6 cellular contexts compared by ENCODE assay signal in the genomic region with DNA sequence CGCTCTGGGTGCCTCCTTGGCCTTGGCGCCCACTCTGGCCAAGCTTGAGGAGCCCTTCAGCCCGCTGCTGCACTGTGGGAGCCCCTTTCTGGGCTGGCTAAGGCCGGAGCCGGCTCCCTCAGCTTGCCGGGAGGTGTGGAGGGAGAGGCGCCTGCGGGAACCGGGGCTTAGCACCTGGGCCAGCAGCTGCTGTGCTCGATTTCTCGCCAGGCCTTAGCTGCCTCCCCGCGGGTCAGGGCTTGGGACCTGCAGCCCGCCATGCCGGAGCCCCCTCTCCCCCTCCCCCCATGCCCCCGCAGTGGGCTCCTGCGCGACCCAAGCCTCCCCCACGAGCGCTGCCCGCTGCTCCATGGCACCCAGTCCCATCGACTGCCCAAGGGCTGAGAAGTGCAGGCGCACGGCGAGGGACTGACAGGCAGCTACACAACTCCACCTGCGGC.
DNase-seq lines count a peak whose midpoint lies in the region; ATAC-seq and TF ChIP-seq lines count a peak whose summit lies in the region.
"Not testable (repeated sequence)": the region's sequence is repeated elsewhere in the genome, so short reads cannot be mapped to it uniquely, and the experiment has no call there.

No MANE protein-coding gene starts in this region.

- TF ChIP-seq CTCF in RWPE2 (IDR thresholded peaks at IDR 0.05; ENCODE audit: poor library complexity, severe bottlenecking); right lobe of liver (IDR thresholded peaks at IDR 0.05); lower lobe of right lung (IDR thresholded peaks at IDR 0.05); psoas muscle (IDR thresholded peaks at IDR 0.05); testis (IDR thresholded peaks at IDR 0.05): not testable (repeated sequence)

- H3K27ac ChIP-seq in RWPE2 (ENCODE audit: poor library complexity, severe bottlenecking); right cardiac atrium (ENCODE audit: low read length); right lobe of liver; lower lobe of right lung; psoas muscle; testis: not testable (repeated sequence)

- 94% methylated on average over 26 of the region's 26 CpGs for WGBS in right cardiac atrium
- 85% methylated on average over 10 of the region's 26 CpGs for WGBS in right lobe of liver (ENCODE audit: insufficient coverage, low coverage, low lambda C conversion rate, missing lambda C conversion rate)
- 89 to 92% (median 92%) methylated on average over 14 to 26 of the region's 26 CpGs for WGBS in psoas muscle, 3 donors
- 63 to 83% methylated on average over 2 to 15 of the region's 26 CpGs for WGBS in testis, 2 donors

- peak; percentile 29 for DNase-seq in RWPE2 (ENCODE audit: low spot score)
- DNase-seq in right cardiac atrium: peak in 2 of 3 donors; percentile 10 to 33
- DNase-seq in right lobe of liver: peak in 2 of 3 donors; percentile 37 to 48
- peak; percentile 38 for DNase-seq in lower lobe of right lung
- peak; percentile 10 to 19 for DNase-seq in psoas muscle
- DNase-seq in testis: peak; percentile 14

- not testable (repeated sequence) for H3K4me3 ChIP-seq in RWPE2 (ENCODE audit: severe bottlenecking); right cardiac atrium (ENCODE audit: low read length); right lobe of liver; lower lobe of right lung; psoas muscle
- peak overlapping the region in 1 of 2 donors; percentile 34 for H3K4me3 ChIP-seq in testis

- H3K27me3 ChIP-seq in RWPE2 (ENCODE audit: insufficient read depth, poor library complexity, severe bottlenecking); right cardiac atrium (ENCODE audit: control insufficient read depth, insufficient read depth); right lobe of liver; lower lobe of right lung (ENCODE audit: low read depth); psoas muscle (ENCODE audit: insufficient read depth in 3 of 3, low read length in 2 of 3); testis: not testable (repeated sequence)

- TF ChIP-seq POLR2A in right lobe of liver (IDR thresholded peaks at IDR 0.05); testis (IDR thresholded peaks at IDR 0.05): not testable (repeated sequence)

- not testable (repeated sequence) for H3K9me3 ChIP-seq in RWPE2 (ENCODE audit: severe bottlenecking); right cardiac atrium (ENCODE audit: control insufficient read depth, low read length); right lobe of liver; lower lobe of right lung; psoas muscle; testis

- intact Hi-C loops in right cardiac atrium (cut with DNase I); right lobe of liver (cut with DNase I); lower lobe of right lung (cut with DNase I); psoas muscle (cut with DNase I); testis (cut with DNase I; ENCODE audit: low total_unique reads): not testable (repeated sequence)

- not testable (repeated sequence) for ATAC-seq in RWPE2 (ENCODE audit: low read depth); right cardiac atrium; right lobe of liver; psoas muscle
- ATAC-seq in lower lobe of right lung: peak in 1 of 2 donors; percentile 29

- not testable (repeated sequence) for H3K36me3 ChIP-seq in RWPE2 (ENCODE audit: low read depth); right lobe of liver; lower lobe of right lung; psoas muscle (ENCODE audit: insufficient read depth in 1 of 2, low read depth in 1 of 2); testis (ENCODE audit: low read depth, missing control alignments)

- not testable (repeated sequence) for H3K4me1 ChIP-seq in RWPE2 (ENCODE audit: insufficient read depth, poor library complexity, severe bottlenecking); right cardiac atrium (ENCODE audit: control insufficient read depth, insufficient read depth, low read length); right lobe of liver; lower lobe of right lung; psoas muscle; testis
